7 cellular contexts compared by ENCODE assay signal in the genomic region with DNA sequence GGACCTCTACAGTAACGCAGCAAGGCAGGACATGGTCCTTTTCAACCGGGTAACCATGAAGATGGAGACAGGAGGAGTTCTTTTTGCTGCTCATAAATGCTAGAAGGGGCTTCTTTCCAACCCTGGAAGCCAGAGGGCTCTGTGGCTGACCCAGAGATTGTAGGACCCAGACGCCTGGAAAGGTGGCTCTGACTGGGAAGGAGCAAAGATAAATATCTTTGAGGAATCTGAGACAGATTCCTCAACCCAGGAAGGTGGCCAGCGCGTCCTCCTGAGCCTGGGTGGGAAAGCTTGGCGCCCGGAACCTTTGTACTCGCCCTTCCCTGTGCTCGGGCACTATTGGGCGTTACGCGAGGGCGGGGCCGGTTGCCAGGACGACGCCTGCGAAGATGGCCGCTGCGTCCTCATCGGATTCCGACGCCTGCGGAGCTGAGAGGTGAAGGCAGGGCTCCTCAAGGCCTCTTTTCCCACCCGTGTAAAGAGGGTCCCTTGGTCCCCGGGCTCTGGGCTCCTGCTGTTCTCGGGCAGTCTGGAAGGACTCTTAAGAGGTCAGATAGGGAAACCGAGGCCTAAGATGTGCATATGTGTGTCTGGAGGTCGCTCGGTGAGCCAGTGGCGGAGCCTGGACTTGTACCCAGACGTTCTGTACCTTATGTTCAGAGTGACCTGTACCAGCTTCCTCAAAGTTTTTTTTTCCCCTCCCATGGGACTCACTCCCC. TPM values are rescaled to one million over a fixed set of nuclear protein-coding genes. Genes with fewer than 3 reads are reported as not detected.
DNase-seq lines count a peak whose midpoint lies in the region; ATAC-seq, FAIRE-seq and TF ChIP-seq lines count a peak whose summit lies in the region.

TSS of gene BBS1 (plus strand) at position 365 of the 719 bp plus-strand sequence. CDS start at position 390, 25 bp downstream.

- peak; percentile 82 for ATAC-seq in GM18505 (IDR thresholded peaks at IDR 0.05; ENCODE audit: unreplicated experiment)
- ATAC-seq in HG03045 (IDR thresholded peaks at IDR 0.05; ENCODE audit: unreplicated experiment): peak; percentile 82

- peaks cover 13% of the 10 kb centered on the region for H3K79me2 ChIP-seq in keratinocyte (ENCODE audit: control insufficient read depth, insufficient read depth, low read length)

- DNase-seq in NCI-H2227 treated with DMSO at 0.1 percent for 48 hours (lab: John Stamatoyannopoulos, UW) (peak; percentile 62), caudate nucleus (lab: John Stamatoyannopoulos, UW) (peak; percentile 4 to 90 (median 74)), keratinocyte (ENCODE audit: low read depth, low spot score) (no peak)
- DNase-seq in activated CD4-positive, CD25-positive, alpha-beta regulatory T cell treated with anti-CD3 and anti-CD28 coated beads, Interleukin-2, amount 50 U/mL, for 16 hours (ENCODE audit: low read depth, low spot score): peak; percentile 66
- DNase-seq in stimulated activated CD4-positive, alpha-beta T cell treated with anti-CD3 and anti-CD28 coated beads, Interleukin-12 subunit alpha, Interleukin-12 subunit beta, amount 100 ng/mL, for 4 hours: peak; percentile 83

- peak; percentile 57 for TF ChIP-seq POLR2A in GM18505 (IDR thresholded peaks at IDR 0.05; ENCODE audit: borderline replicate concordance, extremely low read depth, insufficient read depth, insufficient read length)

- H3K27ac ChIP-seq in caudate nucleus (ENCODE audit: low read depth, low read length): peak within 1 kb of the TSS; percentile 52
- H3K27ac ChIP-seq in keratinocyte (ENCODE audit: control insufficient read depth, insufficient read depth, low read length): peak within 1 kb of the TSS; percentile 67

- H3K9me1 ChIP-seq in keratinocyte (ENCODE audit: control insufficient read depth, extremely low read depth, insufficient read depth, low read length): no peaks in the 10 kb centered on the region

- TF ChIP-seq CTCF in keratinocyte (optimal IDR thresholded peaks at IDR 0.05 in 1 of 3, IDR thresholded peaks at IDR 0.05 in 1 of 3, conservative IDR thresholded peaks at IDR 0.05 in 1 of 3; ENCODE audit: extremely low read depth in 1 of 3, insufficient read depth in 2 of 3, low read length in 3 of 3): no peak

- H3K4me2 ChIP-seq in keratinocyte (ENCODE audit: control insufficient read depth, extremely low read depth, insufficient read depth, low read depth, low read length): peak within 1 kb of the TSS; percentile 100

- peak within 1 kb of the TSS; percentile 92 for H3K9ac ChIP-seq in keratinocyte (ENCODE audit: control insufficient read depth, extremely low read depth, insufficient read depth, low read length)

- dilution Hi-C loops in keratinocyte (cut with MboI; ENCODE audit: extremely low pct_ligation_motif_present, low sequenced_read_pairs): no loop called here

- FAIRE-seq in keratinocyte (lab: Jason Lieb, UNC): peak; percentile 26

- no peaks in the 10 kb centered on the region for H3K27me3 ChIP-seq in keratinocyte (ENCODE audit: control insufficient read depth, extremely low read depth, insufficient read depth, low read length)

- H3K4me3 ChIP-seq in keratinocyte (ENCODE audit: control insufficient read depth in 2 of 3, extremely low read depth in 1 of 3, insufficient read depth in 2 of 3, low read depth in 1 of 3, low read length in 3 of 3): peak within 1 kb of the TSS; percentile 60 to 99 (median 98)

- H3K36me3 ChIP-seq in keratinocyte (ENCODE audit: control insufficient read depth in 2 of 2, extremely low read depth in 1 of 2, insufficient read depth in 2 of 2, low read length in 2 of 2): peaks cover 7% of the 10 kb centered on the region in 2 experiments

- no peaks in the 10 kb centered on the region for H4K20me1 ChIP-seq in keratinocyte (ENCODE audit: control insufficient read depth, extremely low read depth, insufficient read depth, low read length)

- H3K4me1 ChIP-seq in keratinocyte (ENCODE audit: control insufficient read depth, extremely low read depth, insufficient read depth, low read length): peaks cover 7% of the 10 kb centered on the region

- H2AFZ ChIP-seq in keratinocyte (ENCODE audit: control insufficient read depth, low read length): peak within 1 kb of the TSS; percentile 96

- H3K9me3 ChIP-seq in keratinocyte (ENCODE audit: control insufficient read depth, low read depth, low read length): no peaks in the 10 kb centered on the region

RNA-seq across cellular contexts. Expression of gene BBS1, which starts in this region (rescaled TPM):
- 11.7 to 14.6 TPM (median 14.6 TPM) in 3 replicates for polyA plus RNA-seq in keratinocyte
- 6.0 TPM for polyA plus RNA-seq in keratinocyte (2011; ENCODE audit: low read depth)
- polyA plus RNA-seq in keratinocyte (2011; cell fraction: cytosol; rRNA removed): 12.0 and 13.5 TPM in 2 replicates
- 36.9 and 41.1 TPM in 2 replicates for polyA plus RNA-seq in keratinocyte (2011; cell fraction: nucleus; rRNA removed)
- polyA plus RNA-seq in keratinocyte (2012; ENCODE audit: low replicate concordance): 6.1 and 9.8 TPM in 2 replicates
- 20.4 to 25.4 TPM (median 20.4 TPM) in 3 replicates for polyA minus RNA-seq in keratinocyte
- 13.4 TPM for polyA minus RNA-seq in keratinocyte (2011; cell fraction: cytosol; rRNA and poly(A)+ RNA removed)
- polyA minus RNA-seq in keratinocyte (2011; cell fraction: nucleus; rRNA and poly(A)+ RNA removed): 13.9 and 27.4 TPM in 2 replicates
